ENCODE assay signal across 10 cellular contexts in genomic region chr7:65382452-65382851, GRCh38.
"Had no signal": no experiment of that assay in that cellular context is flagged by ENCODE, and none has a peak within 500 bp of the region (broad histone marks: within the 10 kb centered on the region; RNA-seq: fewer than 3 reads in every experiment).

No MANE protein-coding gene starts in this region.

- H3K27me3 Mint-ChIP-seq: activated CD4-positive, alpha-beta memory T cell treated with anti-CD3 and anti-CD28 coated beads for 36 hours had no signal

- H3K27ac ChIP-seq: foreskin keratinocyte, prostate gland, right lobe of liver, transverse colon had no signal

- H3K4me3 ChIP-seq: prostate gland, right lobe of liver, transverse colon had no signal

- H3K9me3 Mint-ChIP-seq: activated CD4-positive, alpha-beta memory T cell treated with anti-CD3 and anti-CD28 coated beads for 36 hours; nephron; stimulated activated effector memory CD8-positive, alpha-beta T cell treated with anti-CD3 and anti-CD28 coated beads, Interleukin-12 subunit alpha, Interleukin-12 subunit beta, amount 100 ng/mL, for 72 hours had no signal

- H3K36me3 ChIP-seq: prostate gland, right lobe of liver, transverse colon had no signal

- H3K9me3 ChIP-seq: prostate gland, right lobe of liver, transverse colon had no signal

- H3K27me3 ChIP-seq: foreskin keratinocyte, right lobe of liver, transverse colon had no signal

- H3K4me3 Mint-ChIP-seq: activated CD4-positive, alpha-beta memory T cell treated with anti-CD3 and anti-CD28 coated beads for 36 hours; nephron; stimulated activated effector memory CD8-positive, alpha-beta T cell treated with anti-CD3 and anti-CD28 coated beads, Interleukin-12 subunit alpha, Interleukin-12 subunit beta, amount 100 ng/mL, for 72 hours had no signal

- DNase-seq: activated CD4-positive, alpha-beta memory T cell treated with anti-CD3 and anti-CD28 coated beads for 36 hours; activated CD4-positive, CD25-positive, alpha-beta regulatory T cell treated with anti-CD3 and anti-CD28 coated beads, Interleukin-2, amount 50 U/mL, for 72 hours; activated naive CD4-positive, alpha-beta T cell; foreskin keratinocyte; left colon; right lobe of liver; transverse colon had no signal

- H3K27ac Mint-ChIP-seq: activated CD4-positive, alpha-beta memory T cell treated with anti-CD3 and anti-CD28 coated beads for 36 hours; nephron had no signal

- H3K4me1 ChIP-seq: foreskin keratinocyte, prostate gland, right lobe of liver had no signal

- ATAC-seq: foreskin keratinocyte; left colon; right lobe of liver; stimulated activated effector memory CD8-positive, alpha-beta T cell treated with anti-CD3 and anti-CD28 coated beads, Interleukin-12 subunit alpha, Interleukin-12 subunit beta, amount 100 ng/mL, for 72 hours had no signal
